In the genomic region with DNA sequence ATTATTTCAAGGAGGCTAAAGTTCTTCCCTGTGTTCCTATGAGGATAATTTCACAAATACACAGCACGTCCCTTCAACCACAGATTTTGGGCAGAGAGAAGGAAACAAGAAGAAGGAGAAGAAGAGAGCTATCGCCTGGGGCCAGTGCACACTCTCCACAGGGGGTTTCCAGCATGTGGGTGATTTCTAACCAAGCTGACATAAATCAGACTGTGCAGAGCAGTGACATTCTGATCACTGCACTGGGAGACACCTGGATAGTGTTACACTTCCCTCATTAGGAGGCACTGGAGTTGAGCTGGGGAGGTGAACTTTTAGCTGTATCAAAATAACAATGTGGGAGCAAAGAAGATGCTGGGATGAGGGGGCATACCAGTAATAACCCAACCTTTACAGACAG, we compare ENCODE assay signal across 11 cellular contexts.
DNase-seq lines count a peak whose midpoint lies in the region; ATAC-seq and TF ChIP-seq lines count a peak whose summit lies in the region.
"Had no signal": no experiment of that assay in that cellular context is flagged by ENCODE, and none has a peak within 500 bp of the region (broad histone marks: within the 10 kb centered on the region; RNA-seq: fewer than 3 reads in every experiment).

No MANE protein-coding gene starts in this region.

- TF ChIP-seq POLR2A in gastrocnemius medialis (IDR thresholded peaks at IDR 0.05) = no peak

- WGBS in aorta, 2 donors = 14 to 19% methylated on average over 2 of the region's 2 CpGs

- H3K4me1 ChIP-seq in aorta (ENCODE audit: control insufficient read depth in 1 of 2, insufficient read depth in 2 of 2, low read length in 2 of 2) = no peaks in the 10 kb centered on the region
- no peaks in the 10 kb centered on the region for H3K4me1 ChIP-seq in gastrocnemius medialis

- DNase-seq in ELF-1 (ENCODE audit: low read depth, low spot score) (peak; percentile 7), NCI-H524 (lab: John Stamatoyannopoulos, UW) (peak; percentile 64 to 88), aorta (no peak), coronary artery (ENCODE audit: low spot score) (no peak), ecto neural progenitor cell (ENCODE audit: low spot score) (no peak), gastrocnemius medialis (no peak)
- DNase-seq: IMR-90; NK-92 treated with Interleukin-12 subunit alpha and Interleukin-12 subunit beta, amount 100 ng/mL, for 24 hours had no signal

- intact Hi-C loops in aorta (cut with DNase I) (no loop called here), gastrocnemius medialis (cut with DNase I; ENCODE audit: low total_unique reads) (no loop called here)

- H3K36me3 ChIP-seq in aorta (ENCODE audit: control insufficient read depth in 1 of 2, insufficient read depth in 2 of 2, low read length in 1 of 2) (no peaks in the 10 kb centered on the region), gastrocnemius medialis (no peaks in the 10 kb centered on the region)
- H3K36me3 ChIP-seq: neutrophil had no signal

- H3K27ac ChIP-seq in aorta (ENCODE audit: low read depth in 1 of 2, low read length in 2 of 2) (no peak overlapping the region), coronary artery (no peak overlapping the region), gastrocnemius medialis (no peak overlapping the region)
- H3K27ac ChIP-seq: neutrophil had no signal

- no peaks in the 10 kb centered on the region for H3K9me3 ChIP-seq in aorta (ENCODE audit: control insufficient read depth, low read length)
- no peaks in the 10 kb centered on the region for H3K9me3 ChIP-seq in gastrocnemius medialis
- H3K9me3 ChIP-seq: neutrophil had no signal

- TF ChIP-seq CTCF in coronary artery (IDR thresholded peaks at IDR 0.05) (no peak), gastrocnemius medialis (IDR thresholded peaks at IDR 0.05 in 4 of 5, conservative IDR thresholded peaks at IDR 0.05 in 1 of 5) (no peak)

- H3K27me3 ChIP-seq in aorta (ENCODE audit: control insufficient read depth in 1 of 2, insufficient read depth in 2 of 2, low read length in 1 of 2) = no peaks in the 10 kb centered on the region
- no peaks in the 10 kb centered on the region for H3K27me3 ChIP-seq in gastrocnemius medialis
- H3K27me3 ChIP-seq: neutrophil had no signal

- ATAC-seq in GM19397 (IDR thresholded peaks at IDR 0.05; ENCODE audit: unreplicated experiment) = peak; percentile 87
- ATAC-seq in HG02943 (IDR thresholded peaks at IDR 0.05; ENCODE audit: low read depth, unreplicated experiment) = peak; percentile 67
- ATAC-seq in aorta (ENCODE audit: low FRiP score) = no peak
- ATAC-seq in gastrocnemius medialis = no peak

- in situ Hi-C loops in gastrocnemius medialis (cut with MboI; ENCODE audit: low sequenced_read_pairs in 4 of 4) = no loop called here

- H3K4me3 ChIP-seq in aorta (ENCODE audit: low read length in 2 of 2) = no peak overlapping the region
- no peak overlapping the region for H3K4me3 ChIP-seq in coronary artery
- no peak overlapping the region for H3K4me3 ChIP-seq in gastrocnemius medialis

Comparison
In these comparisons a context has a peak if more than half of its experiments do, and no peak if none do; other contexts are left out.
1. DNase-seq: peak in ELF-1 (single experiment) and NCI-H524 (2 of 2); none in aorta (0 of 2), coronary artery (single experiment), ecto neural progenitor cell (single experiment) and gastrocnemius medialis (0 of 2).
2. ATAC-seq: peak in GM19397 (single experiment) and HG02943 (single experiment); none in aorta (single experiment) and gastrocnemius medialis (0 of 2).